In genomic region chr17:45951941-45952340, GRCh38 we compare ENCODE assay signal across 20 cellular contexts. TPM values are rescaled to one million over a fixed set of nuclear protein-coding genes. Genes with fewer than 3 reads are reported as not detected.
DNase-seq lines count a peak whose midpoint lies in the region; ATAC-seq, FAIRE-seq and TF ChIP-seq lines count a peak whose summit lies in the region.
"Had no signal": no experiment of that assay in that cellular context is flagged by ENCODE, and none has a peak within 500 bp of the region (broad histone marks: within the 10 kb centered on the region; RNA-seq: fewer than 3 reads in every experiment).

No MANE protein-coding gene starts in this region.

- H3K9ac ChIP-seq in K562 (ENCODE audit: insufficient read depth in 1 of 2, low read depth in 2 of 2, low read length in 2 of 2) (no peak overlapping the region), smooth muscle cell (ENCODE audit: low read depth) (peak overlapping the region; percentile 67)

- H3K4me2 ChIP-seq in K562 (ENCODE audit: insufficient read depth, low read length), result peak overlapping the region; percentile 43
- H3K4me2 ChIP-seq in smooth muscle cell, result peak overlapping the region; percentile 80

- H3K4me3 Mint-ChIP-seq in nephron progenitor cell, result no peak overlapping the region

- H2AFZ ChIP-seq in K562 (ENCODE audit: low read depth, low read length) (no peak overlapping the region), smooth muscle cell (ENCODE audit: low read depth) (peak overlapping the region; percentile 40)

- H3K36me3 Mint-ChIP-seq in nephron progenitor cell (ENCODE audit: low read depth), result no peaks in the 10 kb centered on the region

- H3K4me3 ChIP-seq in K562 (no peak overlapping the region), smooth muscle cell (no peak overlapping the region)
- H3K4me3 ChIP-seq: GM12878, Peyer's patch had no signal

- H3F3A ChIP-seq in smooth muscle cell (ENCODE audit: low read depth), result peaks cover 8% of the 10 kb centered on the region

- no peak overlapping the region for H3K27ac ChIP-seq in K562 (ENCODE audit: extremely low read depth, low read depth, low read length)
- H3K27ac ChIP-seq in smooth muscle cell (ENCODE audit: low read depth), result peak overlapping the region; percentile 90
- H3K27ac ChIP-seq: Peyer's patch had no signal

- no peak overlapping the region for H3K27ac Mint-ChIP-seq in nephron progenitor cell

- peaks cover 15% of the 10 kb centered on the region for H3K4me1 Mint-ChIP-seq in nephron progenitor cell

- POLR2A ChIA-PET in K562 (lab: Yijun Ruan, JAX), result interaction anchor here (0.6 kb wide), 1 partner anchor 8 kb away, joined by 3 read pairs; no protein-coding TSS in a partner anchor

- H3K36me3 ChIP-seq in K562 (ENCODE audit: control insufficient read depth, insufficient read depth, low read length) (no peaks in the 10 kb centered on the region), smooth muscle cell (ENCODE audit: low read depth) (no peaks in the 10 kb centered on the region)
- H3K36me3 ChIP-seq: BE2C, Peyer's patch had no signal

- H3K4me1 ChIP-seq in K562 (replicated peaks in 1 of 2; ENCODE audit: control insufficient read depth in 2 of 2, insufficient read depth in 2 of 2, low read length in 2 of 2), result peaks cover 9 to 18% of the 10 kb centered on the region in 2 experiments
- H3K4me1 ChIP-seq in smooth muscle cell (ENCODE audit: low read depth), result peaks cover 5% of the 10 kb centered on the region
- H3K4me1 ChIP-seq: Peyer's patch had no signal

- intact Hi-C loops in K562 (cut with micrococcal nuclease), result no loop called here

- no peaks in the 10 kb centered on the region for H3K9me3 Mint-ChIP-seq in nephron progenitor cell

- H3K9me3 ChIP-seq in K562 (replicated peaks; ENCODE audit: control insufficient read depth, insufficient read depth, low read depth, low read length) (no peaks in the 10 kb centered on the region), smooth muscle cell (replicated peaks; ENCODE audit: low read depth) (no peaks in the 10 kb centered on the region)
- H3K9me3 ChIP-seq: BE2C, Peyer's patch had no signal

- 3% methylated on average over 6 of the region's 6 CpGs for WGBS in K562 (ENCODE audit: insufficient coverage, low coverage, missing lambda C conversion rate)
- WGBS in smooth muscle cell (ENCODE audit: low lambda C conversion rate), result 12% methylated on average over 6 of the region's 6 CpGs

- no peaks in the 10 kb centered on the region for H3K79me2 ChIP-seq in K562 (ENCODE audit: control insufficient read depth, insufficient read depth, low read length)
- no peaks in the 10 kb centered on the region for H3K79me2 ChIP-seq in smooth muscle cell (ENCODE audit: low read depth)

- peaks cover 23% of the 10 kb centered on the region for H3K27me3 Mint-ChIP-seq in nephron progenitor cell (ENCODE audit: low read depth, poor library complexity)

- no peaks in the 10 kb centered on the region for H3K9me1 ChIP-seq in K562 (ENCODE audit: control insufficient read depth, insufficient read depth, low read length)

- peak; percentile 18 for DNase-seq in OCI-M2 (lab: John Stamatoyannopoulos, UW; ENCODE audit: unreplicated experiment)
- DNase-seq in K562 (ENCODE audit: extremely low read depth in 1 of 4, low spot score in 3 of 4), result peak in 2 of 4 experiments; percentile 54 to 60
- peak; percentile 91 for DNase-seq in islet precursor cell
- no peak for DNase-seq in smooth muscle cell (lab: John Stamatoyannopoulos, UW; ENCODE audit: unreplicated experiment)
- DNase-seq in hepatic stellate cell (ENCODE audit: low spot score), result no peak
- no peak for DNase-seq in activated naive CD4-positive, alpha-beta T cell (lab: John Stamatoyannopoulos, UW)
- DNase-seq in nephron progenitor cell, result no peak
- DNase-seq: BE2C; DMS79 treated with DMSO at 0.1 percent for 48 hours; HCEC 1CT; IMR-90; NCI-H1105; NCI-H2029 treated with DMSO at 0.1 percent for 48 hours; NCI-H226; NCI-H524; NCI-H774; NK-92 treated with Interleukin-12 subunit alpha and Interleukin-12 subunit beta, amount 100 ng/mL, for 24 hours; Peyer's patch had no signal

- TF ChIP-seq EP300 in K562 (IDR thresholded peaks at IDR 0.05; ENCODE audit: low read length), result peak; percentile 55; the same call in 1 of the 2 replicates

- TF ChIP-seq POLR2A in K562 (conservative IDR thresholded peaks at IDR 0.05), result no peak

- no peak for TF ChIP-seq RAD21 in K562 (CRISPR knock-in tag; conservative IDR thresholded peaks at IDR 0.05 in 1 of 2, IDR thresholded peaks at IDR 0.05 in 1 of 2)

- ATAC-seq in K562, result peak; percentile 14; the same call in 1 of the 3 replicates
- ATAC-seq: GM12878 had no signal

- CTCF ChIA-PET in K562 (lab: Yijun Ruan, JAX; ENCODE audit: low intra/inter-chr PET ratio), result no interaction called here

- TF ChIP-seq CTCF in K562 (IDR thresholded peaks at IDR 0.05 in 2 of 3, conservative IDR thresholded peaks at IDR 0.05 in 1 of 3; ENCODE audit: insufficient read depth in 2 of 3, low read depth in 1 of 3, low read length in 3 of 3) (no peak), smooth muscle cell (IDR thresholded peaks at IDR 0.05; ENCODE audit: borderline replicate concordance, insufficient read depth, poor library complexity, severe bottlenecking) (no peak), nephron progenitor cell (IDR thresholded peaks at IDR 0.05) (no peak)

- H4K20me1 ChIP-seq in K562 (replicated peaks; ENCODE audit: control insufficient read depth, insufficient read depth, low read length) (no peaks in the 10 kb centered on the region), smooth muscle cell (ENCODE audit: low read depth) (no peaks in the 10 kb centered on the region)

- FAIRE-seq in K562 (lab: Jason Lieb, UNC), result peak; percentile 69
- FAIRE-seq: GM12878 had no signal

- H3K27me3 ChIP-seq in K562 (ENCODE audit: control insufficient read depth in 2 of 2, insufficient read depth in 2 of 2, low read length in 2 of 2), result peaks cover 8 to 23% of the 10 kb centered on the region in 2 experiments
- no peaks in the 10 kb centered on the region for H3K27me3 ChIP-seq in smooth muscle cell (ENCODE audit: low read depth)
- H3K27me3 ChIP-seq: BE2C had no signal

- in situ Hi-C loops in K562 (cut with MboI), result no loop called here

- no TSS peak for BruUV-seq in K562 (replicated peaks; lab: Mats Ljungman, UMichigan)

TF ChIP-seq in K562, 482 proteins besides CTCF, POLR2A, EP300 and RAD21 (continues in another document):
- no peak for TF ChIP-seq RBM34 (IDR thresholded peaks at IDR 0.05; ENCODE audit: borderline replicate concordance, insufficient read depth, low read length)
- no peak for TF ChIP-seq CCAR2 (IDR thresholded peaks at IDR 0.05; ENCODE audit: low read depth, low read length)
- TF ChIP-seq SMARCE1 (IDR thresholded peaks at IDR 0.05), result no peak
- TF ChIP-seq MIER1 (IDR thresholded peaks at IDR 0.05; ENCODE audit: low read depth), result no peak

RNA-seq across cellular contexts. Expression of gene STH, which starts 47.1 kb away (rescaled TPM):
- total RNA-seq in K562 (2011; cell fraction: chromatin; rRNA removed; ENCODE audit: low replicate concordance), result 1.4 TPM in 1 of 2 replicates, not detected in the other
- not detected in 2 replicates for total RNA-seq in K562 (2011; cell fraction: nucleolus; rRNA removed)
- not detected in 2 replicates for total RNA-seq in K562 (2011; cell fraction: nucleoplasm; rRNA removed)
- total RNA-seq in K562 (2014; rRNA removed) (not detected in 2 replicates), K562 (2014; rRNA removed; fragmentation: Illumina TruSeq; extraction: Trizol) (not detected in 2 replicates), K562 (2015; rRNA removed; fragmentation: Illumina TruSeq; extraction: Trizol) (not detected in 2 replicates), K562 (2021) (not detected in 2 replicates), smooth muscle cell (not detected in 2 replicates)
- polyA plus RNA-seq in K562 (2011; rRNA removed) (not detected in 2 replicates), K562 (2014; fragmentation: Illumina TruSeq; extraction: Trizol) (not detected in 2 replicates), K562 (2014; fragmentation: Nextera tagmentation; extraction: Ambion mirVana) (not detected), K562 (2014; rRNA removed) (not detected in 2 replicates), smooth muscle cell (0.78 TPM in 1 of 2 replicates, not detected in the other)
- polyA plus RNA-seq in K562 (2011; cell fraction: cytosol; rRNA removed), result not detected in 2 replicates
- not detected in 2 replicates for polyA plus RNA-seq in K562 (2011; cell fraction: nucleus; rRNA removed)
- polyA plus RNA-seq in K562 (2012), result not detected in 2 replicates
- 0.70 TPM in 1 of 2 replicates, not detected in the other for polyA minus RNA-seq in K562 (2011; rRNA and poly(A)+ RNA removed)
- not detected in 2 replicates for polyA minus RNA-seq in K562 (2011; cell fraction: cytosol; rRNA and poly(A)+ RNA removed)
- not detected in 2 replicates for polyA minus RNA-seq in K562 (2011; cell fraction: nucleus; rRNA and poly(A)+ RNA removed)
- total RNA-seq: A673, GM12878, IMR-90, Peyer's patch had no signal
- polyA plus RNA-seq: GM12878, IMR-90 had no signal

RNA-seq across cellular contexts. Expression of gene MAPT, which starts 57.6 kb away (rescaled TPM):
- total RNA-seq in K562 (2011; cell fraction: chromatin; rRNA removed; ENCODE audit: low replicate concordance), result 2.1 and 2.2 TPM in 2 replicates
- 0.92 and 1.2 TPM in 2 replicates for total RNA-seq in K562 (2011; cell fraction: nucleolus; rRNA removed)
- 1.1 and 1.5 TPM in 2 replicates for total RNA-seq in K562 (2011; cell fraction: nucleoplasm; rRNA removed)
- 0.45 and 0.54 TPM in 2 replicates for total RNA-seq in K562 (2014; rRNA removed)
- total RNA-seq in K562 (2014; rRNA removed; fragmentation: Illumina TruSeq; extraction: Trizol), result 0.16 and 0.18 TPM in 2 replicates
- 0.29 and 0.49 TPM in 2 replicates for total RNA-seq in K562 (2015; rRNA removed; fragmentation: Illumina TruSeq; extraction: Trizol)
- total RNA-seq in K562 (2021), result 0.83 and 1.1 TPM in 2 replicates
- 0.31 and 0.36 TPM in 2 replicates for polyA plus RNA-seq in K562 (2011; rRNA removed)
- 0.15 and 0.31 TPM in 2 replicates for polyA plus RNA-seq in K562 (2011; cell fraction: cytosol; rRNA removed)
- 0.32 and 0.47 TPM in 2 replicates for polyA plus RNA-seq in K562 (2011; cell fraction: nucleus; rRNA removed)
- polyA plus RNA-seq in K562 (2012), result 1.9 and 4.6 TPM in 2 replicates
- polyA plus RNA-seq in K562 (2014; fragmentation: Illumina TruSeq; extraction: Trizol), result 0.58 and 1.1 TPM in 2 replicates
- under 1 TPM; 0.04 to 0.14 TPM for polyA plus RNA-seq in K562 (2014; fragmentation: Nextera tagmentation; extraction: Ambion mirVana)
- 0.45 and 0.90 TPM in 2 replicates for polyA plus RNA-seq in K562 (2014; rRNA removed)
- polyA minus RNA-seq in K562 (2011; rRNA and poly(A)+ RNA removed), result 0.35 and 0.42 TPM in 2 replicates
- polyA minus RNA-seq in K562 (2011; cell fraction: cytosol; rRNA and poly(A)+ RNA removed), result 0.36 and 0.86 TPM in 2 replicates
- 0.40 and 0.44 TPM in 2 replicates for polyA minus RNA-seq in K562 (2011; cell fraction: nucleus; rRNA and poly(A)+ RNA removed)
- total RNA-seq in smooth muscle cell, result 0.49 and 2.5 TPM in 2 replicates
- polyA plus RNA-seq in smooth muscle cell, result 1.3 and 1.7 TPM in 2 replicates

Comparison
In these comparisons a context has a peak if more than half of its experiments do, and no peak if none do; other contexts are left out.
1. DNase-seq: peak in OCI-M2 (single experiment) and islet precursor cell (single experiment); none in smooth muscle cell (single experiment), hepatic stellate cell (single experiment), activated naive CD4-positive, alpha-beta T cell (0 of 4) and nephron progenitor cell (single experiment).